ENCODE assay signal across 1 cellular context in genomic region chr19:5340637-5341447, GRCh38.
TF ChIP-seq lines count a peak whose summit lies in the region.

TSS of gene PTPRS (minus strand) at chr19:5340812. CDS start at chr19:5286140, 54,672 bp downstream.

TF ChIP-seq in HepG2, 621 proteins besides CTCF, POLR2A, EP300 and RAD21 (continued from another document):
- TF ChIP-seq ATF6 (CRISPR knock-in tag; conservative IDR thresholded peaks at IDR 0.05) = peak; percentile 48; the same call in 1 of the 2 replicates
- no peak for TF ChIP-seq NR2F2 (IDR thresholded peaks at IDR 0.05; ENCODE audit: borderline replicate concordance, low read depth)
- no peak for TF ChIP-seq NCOA5 (CRISPR knock-in tag; IDR thresholded peaks at IDR 0.05)
- 0 out of 2 replicates have a peak, but pooled peaks have one; percentile 62 for TF ChIP-seq ZNF556 (CRISPR knock-in tag; IDR thresholded peaks at IDR 0.05; ENCODE audit: borderline replicate concordance)
- no peak for TF ChIP-seq SKI (IDR thresholded peaks at IDR 0.05; ENCODE audit: partially characterized antibody)
- TF ChIP-seq SKIL (CRISPR knock-in tag; IDR thresholded peaks at IDR 0.05; ENCODE audit: borderline replicate concordance) = peak; percentile 74; the same call in 1 of the 2 replicates
- peak; percentile 96; the same call in 1 of the 2 replicates for TF ChIP-seq CERS6 (CRISPR knock-in tag; IDR thresholded peaks at IDR 0.05)
- TF ChIP-seq GPBP1L1 (CRISPR knock-in tag; IDR thresholded peaks at IDR 0.05) = no peak
- TF ChIP-seq SYNCRIP (IDR thresholded peaks at IDR 0.05; ENCODE audit: insufficient read depth, low read depth, low read length) = no peak
- peak; percentile 83 for TF ChIP-seq ZNF800 (CRISPR knock-in tag; IDR thresholded peaks at IDR 0.05)
- peak; percentile 64; the same call in 1 of the 2 replicates for TF ChIP-seq RELA (CRISPR knock-in tag; IDR thresholded peaks at IDR 0.05)
- no peak; the same call in 1 of the 2 replicates for TF ChIP-seq YEATS2 (CRISPR knock-in tag; IDR thresholded peaks at IDR 0.05; ENCODE audit: borderline replicate concordance)
- TF ChIP-seq SALL1 (CRISPR knock-in tag; IDR thresholded peaks at IDR 0.05) = peak; percentile 99
- no peak for TF ChIP-seq HMGA1 (CRISPR knock-in tag; conservative IDR thresholded peaks at IDR 0.05)
- TF ChIP-seq ZFAT (CRISPR knock-in tag; conservative IDR thresholded peaks at IDR 0.05) = no peak; the same call in 1 of the 2 replicates
- TF ChIP-seq ZNF276 (CRISPR knock-in tag; IDR thresholded peaks at IDR 0.05; ENCODE audit: low read depth) = peak; percentile 99
- TF ChIP-seq KMT2B (CRISPR knock-in tag; IDR thresholded peaks at IDR 0.05) = peak; percentile 84
- peak; percentile 99 for TF ChIP-seq ZNF234 (CRISPR knock-in tag; conservative IDR thresholded peaks at IDR 0.05)
- TF ChIP-seq ZBTB39 (CRISPR knock-in tag; IDR thresholded peaks at IDR 0.05) = 0 out of 2 replicates have a peak, but pooled peaks have one; percentile 61
- TF ChIP-seq ZNF264 (CRISPR knock-in tag; IDR thresholded peaks at IDR 0.05) = peak; percentile 87; the same call in 1 of the 2 replicates
- TF ChIP-seq REXO4 (CRISPR knock-in tag; IDR thresholded peaks at IDR 0.05; ENCODE audit: borderline replicate concordance) = peak; percentile 99
- TF ChIP-seq ZNF414 (CRISPR knock-in tag; IDR thresholded peaks at IDR 0.05) = peak; percentile 88; the same call in 1 of the 2 replicates
- TF ChIP-seq ZNF496 (CRISPR knock-in tag; IDR thresholded peaks at IDR 0.05; ENCODE audit: insufficient replicate concordance) = peak; percentile 89
- no peak for TF ChIP-seq NONO (IDR thresholded peaks at IDR 0.05)
- TF ChIP-seq NONO (CRISPR knock-in tag; conservative IDR thresholded peaks at IDR 0.05) = peak; percentile 62; the same call in 1 of the 2 replicates
- TF ChIP-seq ZNF644 (CRISPR knock-in tag; IDR thresholded peaks at IDR 0.05; ENCODE audit: low read depth) = no peak
- peak; percentile 95; the same call in 1 of the 2 replicates for TF ChIP-seq ZNF136 (CRISPR knock-in tag; IDR thresholded peaks at IDR 0.05; ENCODE audit: low read depth)
- TF ChIP-seq MEIS1 (CRISPR knock-in tag; IDR thresholded peaks at IDR 0.05; ENCODE audit: borderline replicate concordance) = peak; percentile 96
- peak; percentile 99 for TF ChIP-seq ZBTB38 (CRISPR knock-in tag; IDR thresholded peaks at IDR 0.05)
- TF ChIP-seq ATF1 (CRISPR knock-in tag; IDR thresholded peaks at IDR 0.05) = no peak
- peak; percentile 73; the same call in 1 of the 2 replicates for TF ChIP-seq ZNF777 (CRISPR knock-in tag; IDR thresholded peaks at IDR 0.05)
